20 cellular contexts compared by ENCODE assay signal in the genomic region with DNA sequence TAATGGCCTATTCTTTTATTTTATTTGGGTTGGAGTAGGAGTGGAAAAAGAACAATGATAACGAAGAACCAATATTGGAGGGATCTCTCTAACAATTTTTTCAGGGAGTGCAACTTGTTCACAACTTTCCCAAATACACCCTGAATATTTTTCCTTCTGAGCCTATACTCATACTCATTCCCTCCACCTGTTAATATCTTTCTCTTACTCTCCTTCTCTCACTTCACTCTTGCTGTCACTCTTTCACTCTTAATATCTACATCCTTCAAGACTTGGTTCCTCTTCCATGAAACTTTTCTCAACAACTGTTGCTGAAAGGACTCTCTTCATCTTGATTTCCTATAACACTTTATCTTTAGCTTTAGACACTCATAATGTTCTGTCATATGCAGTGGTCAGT. TPM values are rescaled to one million over a fixed set of nuclear protein-coding genes. Genes with fewer than 3 reads are reported as not detected.
DNase-seq lines count a peak whose midpoint lies in the region; ATAC-seq, FAIRE-seq and TF ChIP-seq lines count a peak whose summit lies in the region.
"Had no signal": no experiment of that assay in that cellular context is flagged by ENCODE, and none has a peak within 500 bp of the region (broad histone marks: within the 10 kb centered on the region; RNA-seq: fewer than 3 reads in every experiment).

No MANE protein-coding gene starts in this region.

- H2AK5ac ChIP-seq in H1 (ENCODE audit: low read depth, low read length), result no peak overlapping the region

- H3K4me2 ChIP-seq in H1 (ENCODE audit: insufficient read depth in 1 of 2, low read depth in 2 of 2, low read length in 2 of 2), result no peak overlapping the region

- no peaks in the 10 kb centered on the region for H3K23me2 ChIP-seq in H1 (ENCODE audit: low read depth, low read length)

- TF ChIP-seq CTCF in right atrium auricular region (IDR thresholded peaks at IDR 0.05) (no peak), H1 (IDR thresholded peaks at IDR 0.05; ENCODE audit: control extremely low read depth in 1 of 3, insufficient read depth in 1 of 3, low read depth in 1 of 3, low read length in 3 of 3) (no peak), psoas muscle (IDR thresholded peaks at IDR 0.05) (no peak)

- H4K91ac ChIP-seq in H1 (replicated peaks; ENCODE audit: insufficient read length, low read length), result no peak overlapping the region

- no peak for TF ChIP-seq EP300 in H1 (IDR thresholded peaks at IDR 0.05; ENCODE audit: borderline replicate concordance in 1 of 2, low read depth in 2 of 2, low read length in 2 of 2)

- no peaks in the 10 kb centered on the region for H3K79me1 ChIP-seq in H1 (ENCODE audit: low read depth, low read length)

- no peak overlapping the region for H4K8ac ChIP-seq in H1 (ENCODE audit: extremely low read depth, insufficient read depth, low read length)

- no peak overlapping the region for H2BK120ac ChIP-seq in H1 (replicated peaks; ENCODE audit: low read depth, low read length)

- no peak overlapping the region for H3K56ac ChIP-seq in H1 (replicated peaks; ENCODE audit: insufficient read length, low read depth, low read length)

- POLR2A ChIA-PET in H1 (lab: Charles Lee; ENCODE audit: partially characterized antibody), result no interaction called here

- H2BK12ac ChIP-seq in H1 (ENCODE audit: low read depth, low read length), result no peak overlapping the region

- H3K18ac ChIP-seq in H1 (ENCODE audit: extremely low read depth, low read length), result no peak overlapping the region

- H3K4me3 ChIP-seq in right atrium auricular region (no peak overlapping the region), H1 (ENCODE audit: extremely low read depth in 1 of 4, insufficient read depth in 2 of 4, low read depth in 3 of 4, low read length in 4 of 4) (no peak overlapping the region), psoas muscle (no peak overlapping the region), aorta (ENCODE audit: low read length in 2 of 2) (no peak overlapping the region)
- H3K4me3 ChIP-seq: GM12878, GM23248 had no signal

- no peak overlapping the region for H3K14ac ChIP-seq in H1 (ENCODE audit: insufficient read length)

- H3K36me3 ChIP-seq in right atrium auricular region (no peaks in the 10 kb centered on the region), H1 (ENCODE audit: control insufficient read depth in 2 of 4, insufficient read depth in 4 of 4, low read length in 3 of 4) (no peaks in the 10 kb centered on the region), psoas muscle (ENCODE audit: insufficient read depth in 1 of 2, low read depth in 1 of 2) (no peaks in the 10 kb centered on the region), aorta (ENCODE audit: control insufficient read depth in 1 of 2, insufficient read depth in 2 of 2, low read length in 1 of 2) (no peaks in the 10 kb centered on the region)
- H3K36me3 ChIP-seq: BE2C had no signal

- FAIRE-seq in H1 (lab: Jason Lieb, UNC), result no peak
- FAIRE-seq: A204.1, GM12878, GM18507 had no signal

- TF ChIP-seq RAD21 in H1 (IDR thresholded peaks at IDR 0.05 in 1 of 2, conservative IDR thresholded peaks at IDR 0.05 in 1 of 2; ENCODE audit: low read depth in 2 of 2, low read length in 2 of 2), result no peak

- H4K5ac ChIP-seq in H1 (ENCODE audit: insufficient read length, low read depth, low read length), result no peak overlapping the region

- H2BK20ac ChIP-seq in H1 (ENCODE audit: low read length), result no peak overlapping the region

- intact Hi-C loops in left cardiac atrium (cut with DNase I) (no loop called here), psoas muscle (cut with DNase I) (loop anchor here (2.0 to 10.0 kb wide), 3 partner anchors 42 to 204 kb away; a partner anchor contains a TSS), aorta (cut with DNase I) (loop anchor here in 1 of 2 donors (10.0 kb wide), 1 partner anchor 204 kb away; no protein-coding TSS in a partner anchor)

- WGBS in H1 (ENCODE audit: extremely low coverage in 1 of 2, insufficient coverage in 1 of 2, insufficient read length in 1 of 2, insufficient replicate concordance in 2 of 2, low coverage in 1 of 2, low lambda C conversion rate in 2 of 2, missing lambda C conversion rate in 1 of 2), 2 experiments, result 89% methylated on average over 1 of the region's 1 CpG; no CpG with 5 or more reads in 1 of the 2 experiments
- 33 to 63% (median 36%) methylated on average over 1 of the region's 1 CpG for WGBS in psoas muscle, 3 donors
- 45 to 56% methylated on average over 1 of the region's 1 CpG for WGBS in aorta, 2 donors

- H3K27ac ChIP-seq in right atrium auricular region (peak overlapping the region; percentile 42 to 91), H1 (ENCODE audit: low read depth, low read length) (no peak overlapping the region), psoas muscle (peak overlapping the region; percentile 94), aorta (ENCODE audit: low read depth in 1 of 2, low read length in 2 of 2) (peak overlapping the region; percentile 42 to 80)
- H3K27ac ChIP-seq: C4-2B, GM23248, HL-60 had no signal

- H2BK15ac ChIP-seq in H1 (ENCODE audit: low read length), result no peak overlapping the region

- H2AFZ ChIP-seq in H1 (ENCODE audit: low read length), result 0 out of 2 replicates have a peak overlapping the region, but pooled peaks have one; percentile 14
- H2AFZ ChIP-seq: GM23248 had no signal

- DNase-seq in right atrium auricular region (ENCODE audit: low spot score) (no peak), left cardiac atrium (no peak), H1 (ENCODE audit: low read depth in 1 of 2, low spot score in 2 of 2) (no peak), psoas muscle (no peak), aorta (no peak), NCI-H526 (lab: John Stamatoyannopoulos, UW) (no peak), NCI-H2171 treated with DMSO at 0.1 percent for 48 hours (lab: John Stamatoyannopoulos, UW) (no peak), NCI-H82 (lab: John Stamatoyannopoulos, UW) (no peak)
- DNase-seq: BE2C; CD4-positive, alpha-beta memory T cell; DMS79; GM23248; H9 had no signal

- no peaks in the 10 kb centered on the region for H4K20me1 ChIP-seq in H1 (replicated peaks in 1 of 2; ENCODE audit: control insufficient read depth in 1 of 2, insufficient read depth in 2 of 2, low read length in 2 of 2)

- TF ChIP-seq POLR2A in H1 (IDR thresholded peaks at IDR 0.05; ENCODE audit: control extremely low read depth in 1 of 2, low read depth in 2 of 2, low read length in 2 of 2), result no peak

- no peaks in the 10 kb centered on the region for H3K79me2 ChIP-seq in H1 (ENCODE audit: control insufficient read depth in 1 of 2, insufficient read depth in 2 of 2, low read length in 2 of 2)

- H3K9me3 ChIP-seq in right atrium auricular region (peaks cover 0 to 8% of the 10 kb centered on the region in 2 donors), H1 (ENCODE audit: insufficient read depth in 2 of 2, low read depth in 1 of 2, low read length in 1 of 2) (no peaks in the 10 kb centered on the region), psoas muscle (peaks cover 6% of the 10 kb centered on the region), aorta (ENCODE audit: control insufficient read depth, low read length) (no peaks in the 10 kb centered on the region)
- H3K9me3 ChIP-seq: BE2C had no signal

- ATAC-seq in left cardiac atrium, result no peak
- peak in 3 of 4 donors; percentile 17 to 22 (median 17) for ATAC-seq in psoas muscle
- no peak for ATAC-seq in aorta (ENCODE audit: low FRiP score)
- ATAC-seq: GM12878 had no signal

- no peak overlapping the region for H3K23ac ChIP-seq in H1 (ENCODE audit: insufficient read length)

- H3K9ac ChIP-seq in H1 (replicated peaks in 1 of 4; ENCODE audit: extremely low read depth in 1 of 4, low read depth in 3 of 4, low read length in 3 of 4), result no peak overlapping the region; a peak in 1 of 7 replicates
- H3K9ac ChIP-seq: GM23248 had no signal

- no peaks in the 10 kb centered on the region for H3K27me3 ChIP-seq in right atrium auricular region
- no peaks in the 10 kb centered on the region for H3K27me3 ChIP-seq in H1 (replicated peaks in 1 of 4; ENCODE audit: control insufficient read depth in 3 of 4, extremely low read depth in 1 of 4, insufficient read depth in 3 of 4, low read length in 3 of 4)
- H3K27me3 ChIP-seq in psoas muscle (ENCODE audit: insufficient read depth in 3 of 3, low read length in 2 of 3), result no peaks in the 10 kb centered on the region
- no peaks in the 10 kb centered on the region for H3K27me3 ChIP-seq in aorta (ENCODE audit: control insufficient read depth in 1 of 2, insufficient read depth in 2 of 2, low read length in 1 of 2)
- H3K27me3 ChIP-seq: BE2C had no signal

- CTCF ChIA-PET in H1 (lab: Charles Lee; ENCODE audit: partially characterized antibody), result interaction anchor here (0.8 to 1.9 kb wide), 2 partner anchors 29 to 50 kb away, joined by 3 to 9 read pairs; no protein-coding TSS in a partner anchor

- no peak overlapping the region for H2BK5ac ChIP-seq in H1 (ENCODE audit: low read depth, low read length)

- H3K4me1 ChIP-seq in right atrium auricular region (peaks cover 0 to 14% of the 10 kb centered on the region in 2 donors), H1 (replicated peaks in 1 of 4; ENCODE audit: control insufficient read depth in 3 of 4, insufficient read depth in 4 of 4, low read length in 3 of 4) (peaks cover 0 to 8% (median 1%) of the 10 kb centered on the region in 4 experiments; a peak in 1 of 7 replicates), psoas muscle (peaks cover 34% of the 10 kb centered on the region), aorta (ENCODE audit: control insufficient read depth in 1 of 2, insufficient read depth in 2 of 2, low read length in 2 of 2) (no peaks in the 10 kb centered on the region)
- H3K4me1 ChIP-seq: BE2C had no signal

- H3K4ac ChIP-seq in H1 (replicated peaks; ENCODE audit: insufficient read length, low read depth, low read length), result no peak overlapping the region

TF ChIP-seq in H1, 55 proteins besides CTCF, POLR2A, EP300 and RAD21 (continues in another document):
- TF ChIP-seq HDAC2 (IDR thresholded peaks at IDR 0.05; ENCODE audit: borderline replicate concordance in 1 of 2, low read depth in 2 of 2, low read length in 2 of 2) (no peak), TEAD4 (IDR thresholded peaks at IDR 0.05; ENCODE audit: low read depth, low read length) (no peak), SAP30 (IDR thresholded peaks at IDR 0.05; ENCODE audit: insufficient read depth, insufficient replicate concordance, low read length) (no peak)

RNA-seq across cellular contexts. Expression of a gene that starts 39.0 kb away (rescaled TPM):
- total RNA-seq in right atrium auricular region (10 to 100 TPM; 29.7 to 55.4 TPM), left cardiac atrium (100 to 1,000 TPM in 1 of 2 donors, 10 to 100 TPM in 1; 90.8 to 117 TPM), psoas muscle (1,000 to 10,000 TPM in 2 of 4 donors, 100 to 1,000 TPM in 2; 319 to 1,288 (median 917) TPM), aorta (1 to 10 TPM; 4.0 to 7.1 TPM)
- not detected in 2 replicates for total RNA-seq in H1 (2021; fragmentation: NEBNext Ultra II Directional; extraction: Animal tissue kit (Norgen Biotek cat#: 25700))
- polyA plus RNA-seq in H1 (2011; rRNA removed) (not detected in 2 replicates), psoas muscle (100 to 1,000 TPM in 2 of 3 donors, 10 to 100 TPM in 1; 94.2 to 983 (median 775) TPM), aorta (1 to 10 TPM in 1 of 2 donors, under 1 TPM in 1; 0.26 to 6.3 TPM)
- not detected for polyA plus RNA-seq in H1 (2011; cell fraction: cytosol; rRNA removed)
- polyA plus RNA-seq in H1 (2011; cell fraction: nucleus; rRNA removed), result not detected
- not detected in 4 replicates for polyA plus RNA-seq in H1 (2012, experiment 1 of 2)
- not detected for polyA plus RNA-seq in H1 (2012, experiment 2 of 2)
- not detected for polyA plus RNA-seq in H1 (2013, experiment 1 of 2)
- polyA plus RNA-seq in H1 (2013, experiment 2 of 2), result not detected
- not detected in 2 replicates for polyA minus RNA-seq in H1 (2011; rRNA and poly(A)+ RNA removed)
- not detected for polyA minus RNA-seq in H1 (2011; cell fraction: cytosol; rRNA and poly(A)+ RNA removed)
- not detected for polyA minus RNA-seq in H1 (2011; cell fraction: nucleus; rRNA and poly(A)+ RNA removed)
- total RNA-seq: CD4-positive, alpha-beta memory T cell; G401; GM12878; GM23248; H9 had no signal
- polyA plus RNA-seq: AG04450 had no signal

Comparison
In these comparisons a context has a peak if more than half of its experiments do, and no peak if none do; other contexts are left out.
1. ATAC-seq: peak in psoas muscle (3 of 4); none in left cardiac atrium (0 of 2) and aorta (single experiment).
2. intact Hi-C loops: an anchor here in psoas muscle (2.0 to 10.0 kb wide); none called in left cardiac atrium.